In the genomic region with DNA sequence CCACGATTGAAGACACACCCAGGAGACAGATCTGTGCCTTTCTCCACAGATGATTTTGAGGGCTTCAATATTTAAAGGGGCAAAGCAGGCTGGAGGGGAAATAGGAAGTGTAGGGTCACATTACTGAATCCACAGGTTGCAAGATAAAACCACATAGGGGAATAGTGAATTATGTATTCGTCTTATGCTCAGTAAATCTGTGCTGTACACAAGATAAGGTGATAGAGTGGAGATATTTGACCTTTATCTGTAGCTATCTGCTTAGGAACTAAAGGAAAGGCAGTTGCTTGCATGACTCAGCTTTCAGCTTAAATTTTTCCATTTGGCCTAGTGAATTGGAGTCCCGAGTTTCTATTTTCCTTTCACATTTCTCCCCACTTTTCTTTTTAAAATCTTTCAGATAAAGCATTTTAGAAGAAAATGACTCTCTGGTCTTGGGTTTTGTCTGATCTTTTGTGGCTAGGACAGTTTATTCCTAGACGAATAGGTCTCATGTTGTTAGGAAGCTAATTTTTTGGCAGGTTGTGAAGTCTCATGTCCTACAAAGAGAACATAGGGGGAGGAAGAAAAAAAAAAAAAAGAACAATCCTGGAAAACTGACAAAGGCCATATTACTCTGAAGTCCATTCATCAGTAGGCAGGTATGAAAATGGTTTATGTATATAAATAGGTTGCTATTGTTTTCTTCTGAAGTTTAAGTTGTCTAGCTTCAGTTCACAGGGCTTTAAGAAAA, we compare ENCODE assay signal across 12 cellular contexts. TPM values are rescaled to one million over a fixed set of nuclear protein-coding genes. Genes with fewer than 3 reads are reported as not detected.
DNase-seq lines count a peak whose midpoint lies in the region; ATAC-seq, FAIRE-seq and TF ChIP-seq lines count a peak whose summit lies in the region.
"Had no signal": no experiment of that assay in that cellular context is flagged by ENCODE, and none has a peak within 500 bp of the region (broad histone marks: within the 10 kb centered on the region; RNA-seq: fewer than 3 reads in every experiment).

No MANE protein-coding gene starts in this region.

- intact Hi-C loops in gastrocnemius medialis (cut with DNase I; ENCODE audit: low total_unique reads): loop anchor here (5.0 kb wide), 1 partner anchor 55 kb away; a partner anchor contains a TSS
- intact Hi-C loops in posterior vena cava (cut with DNase I): no loop called here

- H3K27me3 ChIP-seq in hepatocyte (no peaks in the 10 kb centered on the region), gastrocnemius medialis (no peaks in the 10 kb centered on the region)

- 51% methylated on average over 4 of the region's 4 CpGs for WGBS in hepatocyte (ENCODE audit: low lambda C conversion rate, missing lambda C conversion rate)

- H3K9me3 Mint-ChIP-seq in activated naive CD8-positive, alpha-beta T cell treated with anti-CD3 and anti-CD28 coated beads for 36 hours: no peaks in the 10 kb centered on the region
- H3K9me3 Mint-ChIP-seq: activated B cell treated with CpG ODN at 0.5 μM for 24 hours had no signal

- peak overlapping the region; percentile 11 for H2AFZ ChIP-seq in hepatocyte

- H3K36me3 Mint-ChIP-seq in activated naive CD8-positive, alpha-beta T cell treated with anti-CD3 and anti-CD28 coated beads for 36 hours: peaks cover 7% of the 10 kb centered on the region

- TF ChIP-seq CTCF in hepatocyte (IDR thresholded peaks at IDR 0.05; ENCODE audit: poor library complexity) (no peak), gastrocnemius medialis (IDR thresholded peaks at IDR 0.05 in 4 of 5, conservative IDR thresholded peaks at IDR 0.05 in 1 of 5) (no peak)

- peak overlapping the region; percentile 9 for H3K27ac Mint-ChIP-seq in activated naive CD8-positive, alpha-beta T cell treated with anti-CD3 and anti-CD28 coated beads for 36 hours
- H3K27ac Mint-ChIP-seq: activated B cell treated with CpG ODN at 0.5 μM for 24 hours had no signal

- TF ChIP-seq POLR2A in gastrocnemius medialis (IDR thresholded peaks at IDR 0.05): no peak

- H4K20me1 ChIP-seq in hepatocyte (ENCODE audit: insufficient read depth, poor library complexity, severe bottlenecking): no peaks in the 10 kb centered on the region

- no peaks in the 10 kb centered on the region for H3K4me1 ChIP-seq in hepatocyte (ENCODE audit: insufficient read depth)
- peaks cover 13 to 20% of the 10 kb centered on the region in 2 donors for H3K4me1 ChIP-seq in gastrocnemius medialis

- in situ Hi-C loops in gastrocnemius medialis (cut with MboI; ENCODE audit: low sequenced_read_pairs in 4 of 4): no loop called here

- no peaks in the 10 kb centered on the region for H3K9me2 ChIP-seq in hepatocyte (replicated peaks; ENCODE audit: insufficient read depth)

- peaks cover 14% of the 10 kb centered on the region for H3K4me1 Mint-ChIP-seq in activated naive CD8-positive, alpha-beta T cell treated with anti-CD3 and anti-CD28 coated beads for 36 hours
- H3K4me1 Mint-ChIP-seq: activated B cell treated with CpG ODN at 0.5 μM for 24 hours had no signal

- peak overlapping the region; percentile 52 for H3K4me2 ChIP-seq in hepatocyte

- H3K9me3 ChIP-seq in hepatocyte (ENCODE audit: low read depth) (no peaks in the 10 kb centered on the region), gastrocnemius medialis (no peaks in the 10 kb centered on the region)

- peak; percentile 4 for DNase-seq in HCEC 1CT
- DNase-seq in activated naive CD8-positive, alpha-beta T cell treated with anti-CD3 and anti-CD28 coated beads for 36 hours: no peak
- peak; percentile 14 for DNase-seq in hepatocyte (ENCODE audit: low spot score)
- DNase-seq in gastrocnemius medialis: no peak
- DNase-seq in posterior vena cava (ENCODE audit: low spot score): no peak
- no peak for DNase-seq in GM19239 (ENCODE audit: insufficient read length, low spot score)
- no peak for DNase-seq in stimulated activated CD8-positive, alpha-beta memory T cell treated with anti-CD3 and anti-CD28 coated beads, Interleukin-4, amount 100 ng/mL, for 48 hours
- DNase-seq: activated B cell treated with CpG ODN at 0.5 μM for 24 hours, amygdala, islet precursor cell, NCI-H510A treated with DMSO at 0.1 percent for 48 hours had no signal

- no peaks in the 10 kb centered on the region for H3K27me3 Mint-ChIP-seq in activated naive CD8-positive, alpha-beta T cell treated with anti-CD3 and anti-CD28 coated beads for 36 hours
- H3K27me3 Mint-ChIP-seq: activated B cell treated with CpG ODN at 0.5 μM for 24 hours had no signal

- H3K4me3 Mint-ChIP-seq in activated naive CD8-positive, alpha-beta T cell treated with anti-CD3 and anti-CD28 coated beads for 36 hours: no peak overlapping the region
- H3K4me3 Mint-ChIP-seq: activated B cell treated with CpG ODN at 0.5 μM for 24 hours had no signal

- H3K27ac ChIP-seq in hepatocyte (peak overlapping the region; percentile 87), gastrocnemius medialis (peak overlapping the region; percentile 73 to 86 (median 80))

- ATAC-seq in gastrocnemius medialis: peak; percentile 80 to 83
- ATAC-seq in HG02870 (IDR thresholded peaks at IDR 0.05; ENCODE audit: unreplicated experiment): no peak

- H3K79me2 ChIP-seq in hepatocyte: no peaks in the 10 kb centered on the region

- H3K4me3 ChIP-seq in hepatocyte (no peak overlapping the region), gastrocnemius medialis (peak overlapping the region; percentile 8 to 27 (median 25))

- no peak for FAIRE-seq in GM19239 (lab: Jason Lieb, UNC)

- H3K36me3 ChIP-seq in hepatocyte (replicated peaks; ENCODE audit: insufficient read depth, low read depth) (no peaks in the 10 kb centered on the region), gastrocnemius medialis (no peaks in the 10 kb centered on the region)

RNA-seq across cellular contexts. Expression of a gene that starts 55.4 kb away (rescaled TPM):
- 10 to 100 TPM; 21.8 TPM for total RNA-seq in activated naive CD8-positive, alpha-beta T cell treated with anti-CD3 and anti-CD28 coated beads for 36 hours
- total RNA-seq in hepatocyte: 14.5 and 19.4 TPM in 2 replicates
- 8.9 and 12.0 TPM in 2 replicates for polyA plus RNA-seq in hepatocyte
- 1 to 10 TPM; 5.3 to 8.0 (median 5.9) TPM for total RNA-seq in gastrocnemius medialis
- total RNA-seq in posterior vena cava: 1 to 10 TPM; 7.8 to 8.9 TPM

Comparison
In these comparisons a context has a peak if more than half of its experiments do, and no peak if none do; other contexts are left out.
1. DNase-seq: peak in HCEC 1CT (single experiment) and hepatocyte (single experiment); none in activated naive CD8-positive, alpha-beta T cell treated with anti-CD3 and anti-CD28 coated beads for 36 hours (single experiment), gastrocnemius medialis (0 of 2), posterior vena cava (single experiment), GM19239 (single experiment) and stimulated activated CD8-positive, alpha-beta memory T cell treated with anti-CD3 and anti-CD28 coated beads, Interleukin-4, amount 100 ng/mL, for 48 hours (single experiment).